12 cellular contexts compared by ENCODE assay signal in genomic region chr3:69009559-69010410, GRCh38. TPM values are rescaled to one million over a fixed set of nuclear protein-coding genes. Genes with fewer than 3 reads are reported as not detected.
A peak's percentile ranks its signal among the peaks of the same experiment; 100 is the strongest.
DNase-seq lines count a peak whose midpoint lies in the region; ATAC-seq and TF ChIP-seq lines count a peak whose summit lies in the region.
"Had no signal": no experiment of that assay in that cellular context is flagged by ENCODE, and none has a peak within 500 bp of the region (broad histone marks: within the 10 kb centered on the region; RNA-seq: fewer than 3 reads in every experiment).

No MANE protein-coding gene starts in this region.

- no peaks in the 10 kb centered on the region for H3K9me3 Mint-ChIP-seq in nephron
- H3K9me3 Mint-ChIP-seq: CD14-positive monocyte; dendritic cell treated with granulocyte-macrophage colony-stimulating factor and Interleukin-4, amounts not matched to agents 40 ng/mL and 50 ng/mL, for 4 days had no signal

- ATAC-seq in GM18498 (IDR thresholded peaks at IDR 0.05; ENCODE audit: unreplicated experiment) = no peak

- peaks cover 42% of the 10 kb centered on the region for H3K4me1 Mint-ChIP-seq in nephron

- H2AFZ ChIP-seq in Loucy (ENCODE audit: low read length) (no peak overlapping the region), OCI-LY7 (ENCODE audit: low read length) (no peak overlapping the region)

- H3K9ac ChIP-seq in Loucy (ENCODE audit: low read depth, low read length, poor library complexity, severe bottlenecking) = no peak overlapping the region

- H3K27ac ChIP-seq in OCI-LY7 (ENCODE audit: low read depth, low read length, poor library complexity, severe bottlenecking) = no peak overlapping the region

- intact Hi-C loops in OCI-LY7 (cut with micrococcal nuclease; ENCODE audit: unreplicated experiment) = no loop called here

- no peaks in the 10 kb centered on the region for H3K27me3 ChIP-seq in Loucy (ENCODE audit: insufficient read depth, low read length, poor library complexity, severe bottlenecking)

- peaks cover 8% of the 10 kb centered on the region for H3K79me2 ChIP-seq in Loucy (ENCODE audit: insufficient read depth, low read length)
- H3K79me2 ChIP-seq in OCI-LY7 (ENCODE audit: insufficient read depth, low read depth, low read length) = no peaks in the 10 kb centered on the region; the same call in 1 of the 2 replicates

- no peaks in the 10 kb centered on the region for H3K9me3 ChIP-seq in Loucy (ENCODE audit: insufficient read depth, low read depth, low read length)
- no peaks in the 10 kb centered on the region for H3K9me3 ChIP-seq in OCI-LY7 (ENCODE audit: low read length)

- TF ChIP-seq CTCF in AG09309 (IDR thresholded peaks at IDR 0.05; ENCODE audit: control insufficient read depth, insufficient read depth, low read depth, low read length, missing control alignments) (no peak), Loucy (conservative IDR thresholded peaks at IDR 0.05; ENCODE audit: low read length) (no peak), nephron (IDR thresholded peaks at IDR 0.05; ENCODE audit: unreplicated experiment in 3 of 3) (no peak), OCI-LY7 (conservative IDR thresholded peaks at IDR 0.05; ENCODE audit: low read length) (no peak)

- DNase-seq in AG09309 (ENCODE audit: low read depth) (peak; percentile 93), fibroblast of gingiva (ENCODE audit: low read depth) (peak; percentile 96), OCI-LY7 (ENCODE audit: low spot score) (no peak), retina (no peak), NCI-H2171 (lab: John Stamatoyannopoulos, UW) (no peak)
- DNase-seq: activated CD8-positive, alpha-beta memory T cell treated with anti-CD3 and anti-CD28 coated beads, Interleukin-2, amount 50 U/mL, for 48 hours; stimulated activated CD4-positive, alpha-beta T cell treated with anti-CD3 and anti-CD28 coated beads, Interleukin-4, amount 100 ng/mL, for 4 hours had no signal

- H3K4me2 ChIP-seq in Loucy (ENCODE audit: low read depth, low read length, poor library complexity, severe bottlenecking) (peak overlapping the region; percentile 12), OCI-LY7 (ENCODE audit: low read length) (no peak overlapping the region)

- H3K27me3 Mint-ChIP-seq in nephron (ENCODE audit: low read depth) = no peaks in the 10 kb centered on the region
- H3K27me3 Mint-ChIP-seq: dendritic cell treated with granulocyte-macrophage colony-stimulating factor and Interleukin-4, amounts not matched to agents 40 ng/mL and 50 ng/mL, for 4 days had no signal

- BruUV-seq in OCI-LY7 (replicated peaks; lab: Mats Ljungman, UMichigan) = no TSS peak

- peaks cover 4% of the 10 kb centered on the region; the same call in 1 of the 2 replicates for H3F3A ChIP-seq in Loucy (ENCODE audit: low read depth)

- H3K9me2 ChIP-seq in Loucy (replicated peaks; ENCODE audit: low read depth, low read length) = no peaks in the 10 kb centered on the region
- H3K9me2 ChIP-seq in OCI-LY7 (ENCODE audit: insufficient read depth, low read length) = no peaks in the 10 kb centered on the region

- H3K4me3 Mint-ChIP-seq in nephron = peak overlapping the region in 2 of 3 experiments; percentile 1 to 22
- H3K4me3 Mint-ChIP-seq: CD14-positive monocyte; dendritic cell treated with granulocyte-macrophage colony-stimulating factor and Interleukin-4, amounts not matched to agents 40 ng/mL and 50 ng/mL, for 4 days had no signal

- POLR2A ChIA-PET in OCI-LY7 (lab: Charles Lee) = interaction anchor here (0.6 to 0.7 kb wide), 3 partner anchors 72 to 90 kb away, joined by 3 to 4 read pairs (median 4); no protein-coding TSS in a partner anchor

- CTCF ChIA-PET in OCI-LY7 (lab: Charles Lee; ENCODE audit: unreplicated experiment) = no interaction called here

- no peaks in the 10 kb centered on the region for H3K36me3 ChIP-seq in Loucy (ENCODE audit: insufficient read depth, low read length)
- no peaks in the 10 kb centered on the region for H3K36me3 ChIP-seq in OCI-LY7 (ENCODE audit: insufficient read depth, low read length)

- H3K36me3 Mint-ChIP-seq in nephron (ENCODE audit: low read depth) = peaks cover 7% of the 10 kb centered on the region

- H3K4me1 ChIP-seq in Loucy (ENCODE audit: insufficient read depth, low read length, poor library complexity, severe bottlenecking) (peaks cover 26% of the 10 kb centered on the region), OCI-LY7 (ENCODE audit: insufficient read depth, low read length, poor library complexity, severe bottlenecking) (peaks cover 11% of the 10 kb centered on the region)

- no peak overlapping the region for H3K27ac Mint-ChIP-seq in nephron
- H3K27ac Mint-ChIP-seq: CD14-positive monocyte; dendritic cell treated with granulocyte-macrophage colony-stimulating factor and Interleukin-4, amounts not matched to agents 40 ng/mL and 50 ng/mL, for 4 days had no signal

- H3K4me3 ChIP-seq in AG09309 (ENCODE audit: control insufficient read depth, low read depth, low read length) (no peak overlapping the region), Loucy (ENCODE audit: low read length, poor library complexity, severe bottlenecking) (no peak overlapping the region), OCI-LY7 (ENCODE audit: low read depth, low read length, poor library complexity, severe bottlenecking) (no peak overlapping the region)

- H4K20me1 ChIP-seq in Loucy (ENCODE audit: insufficient read depth, low read length, poor library complexity, severe bottlenecking) = no peaks in the 10 kb centered on the region
- no peaks in the 10 kb centered on the region for H4K20me1 ChIP-seq in OCI-LY7 (ENCODE audit: insufficient read depth, low read length)

RNA-seq across cellular contexts. Expression of gene EOGT, which starts 3.7 kb away (rescaled TPM):
- 3.6 and 5.9 TPM in 2 replicates for total RNA-seq in OCI-LY7 (2014; rRNA removed; shearing (Covaris generic))
- 8.7 and 10.8 TPM in 2 replicates for total RNA-seq in OCI-LY7 (2022)

RNA-seq across cellular contexts. Expression of gene TMF1, which starts 42.3 kb away (rescaled TPM):
- 16.6 and 20.8 TPM in 2 replicates for total RNA-seq in OCI-LY7 (2014; rRNA removed; shearing (Covaris generic))
- 29.0 and 29.4 TPM in 2 replicates for total RNA-seq in OCI-LY7 (2022)

Comparison
In these comparisons a context has a peak if more than half of its experiments do, and no peak if none do; other contexts are left out.
1. DNase-seq: peak in AG09309 (single experiment) and fibroblast of gingiva (single experiment); none in OCI-LY7 (single experiment), retina (single experiment) and NCI-H2171 (single experiment).